In genomic region chr15:35886765-35887164, GRCh38 we compare ENCODE assay signal across 1 cellular context.
TF ChIP-seq lines count a peak whose summit lies in the region.

No MANE protein-coding gene starts in this region.

TF ChIP-seq in SK-N-SH, 30 proteins besides CTCF, POLR2A, EP300 and RAD21 (continued from another document):
- no peak for TF ChIP-seq ZBTB33 (IDR thresholded peaks at IDR 0.05; ENCODE audit: borderline replicate concordance, low read depth)
- TF ChIP-seq TAF1 (IDR thresholded peaks at IDR 0.05; ENCODE audit: borderline replicate concordance, low read depth, low read length) = no peak
- TF ChIP-seq GABPA (IDR thresholded peaks at IDR 0.05; ENCODE audit: low read depth) = no peak
- no peak for TF ChIP-seq USF1 (IDR thresholded peaks at IDR 0.05; ENCODE audit: borderline replicate concordance, low read depth)
- no peak for TF ChIP-seq EZH2phosphoT487 (IDR thresholded peaks at IDR 0.05; ENCODE audit: borderline replicate concordance, low read depth)
- no peak for TF ChIP-seq MAX (IDR thresholded peaks at IDR 0.05; ENCODE audit: low read depth)
- TF ChIP-seq RXRA (IDR thresholded peaks at IDR 0.05; ENCODE audit: borderline replicate concordance, low read depth) = no peak
- TF ChIP-seq MXI1 (IDR thresholded peaks at IDR 0.05; ENCODE audit: low read depth, low read length) = no peak
- peak; percentile 85 for TF ChIP-seq NFIC (IDR thresholded peaks at IDR 0.05; ENCODE audit: borderline replicate concordance)
- no peak for TF ChIP-seq RFX5 (IDR thresholded peaks at IDR 0.05; ENCODE audit: low read length)
- no peak for TF ChIP-seq SMC3 (IDR thresholded peaks at IDR 0.05; ENCODE audit: low read depth, low read length)
- peak; percentile 11; the same call in 1 of the 2 replicates for TF ChIP-seq GATA2 (CRISPR knock-in tag; IDR thresholded peaks at IDR 0.05)
- no peak for TF ChIP-seq NRF1 (IDR thresholded peaks at IDR 0.05; ENCODE audit: low read depth, low read length)
- TF ChIP-seq YY1 (IDR thresholded peaks at IDR 0.05; ENCODE audit: low read depth) = no peak
- no peak for TF ChIP-seq SIN3A (IDR thresholded peaks at IDR 0.05; ENCODE audit: borderline replicate concordance, low read depth, low read length)
- peak; percentile 43; the same call in 1 of the 2 replicates for TF ChIP-seq POLR2AphosphoS5 (IDR thresholded peaks at IDR 0.05; ENCODE audit: low read depth, low read length)
- peak; percentile 37 for TF ChIP-seq CHD2 (IDR thresholded peaks at IDR 0.05; ENCODE audit: low read length, partially characterized antibody)
- TF ChIP-seq FOXM1 (IDR thresholded peaks at IDR 0.05; ENCODE audit: low read depth) = no peak
- no peak for TF ChIP-seq IRF3 (IDR thresholded peaks at IDR 0.05; ENCODE audit: low read depth, low read length)
